ENCODE assay signal across 29 cellular contexts in genomic region chr17:17518951-17519350, GRCh38.
"Had no signal": no experiment of that assay in that cellular context is flagged by ENCODE, and none has a peak within 500 bp of the region (broad histone marks: within the 10 kb centered on the region; RNA-seq: fewer than 3 reads in every experiment).

No MANE protein-coding gene starts in this region.

- H3K27ac ChIP-seq: body of pancreas, colonic mucosa, epithelial cell of prostate, esophagus squamous epithelium, gastroesophageal sphincter, WERI-Rb-1 had no signal

- H3K9me3 ChIP-seq: body of pancreas, colonic mucosa, esophagus squamous epithelium, gastroesophageal sphincter had no signal

- H3K4me3 ChIP-seq: body of pancreas, colonic mucosa, esophagus squamous epithelium, gastroesophageal sphincter had no signal

- FAIRE-seq: endometrium, endothelial cell of umbilical vein had no signal

- H3K36me3 ChIP-seq: colonic mucosa, WERI-Rb-1 had no signal

- H3K27me3 ChIP-seq: body of pancreas, colonic mucosa, esophagus squamous epithelium, gastroesophageal sphincter had no signal

- DNase-seq: activated B cell treated with CpG ODN at 0.5 μM for 24 hours; activated CD4-positive, alpha-beta T cell treated with anti-CD3 and anti-CD28 coated beads for 48 hours; activated CD4-positive, alpha-beta T cell treated with anti-CD3 and anti-CD28 coated beads, Interleukin-2, amount 50 U/mL, for 1 hour; activated CD4-positive, alpha-beta T cell treated with anti-CD3 and anti-CD28 coated beads, Interleukin-2, amount 50 U/mL, for 48 hours; activated CD8-positive, alpha-beta memory T cell treated with anti-CD3 and anti-CD28 coated beads for 24 hours; activated CD8-positive, alpha-beta T cell treated with anti-CD3 and anti-CD28 coated beads for 36 hours; activated effector memory CD4-positive, alpha-beta T cell treated with Interleukin-2 at 50 U/mL for 16 hours; activated gamma-delta T cell treated with Interleukin-2 at 50 U/mL for 16 hours; activated naive CD4-positive, alpha-beta T cell treated with anti-CD3 and anti-CD28 coated beads, Interleukin-2, amount 50 U/mL, for 16 hours; activated naive CD4-positive, alpha-beta T cell treated with Interleukin-2 at 50 U/mL for 16 hours; activated T-cell treated with anti-CD3 and anti-CD28 coated beads, Interleukin-2, amount 50 U/mL, for 4 hours; amygdala; body of pancreas; central memory CD4-positive, alpha-beta T cell; cerebellar nuclear complex; colonic mucosa; effector CD8-positive, alpha-beta T cell; esophagus squamous epithelium; foreskin melanocyte; head of caudate nucleus; T-helper 2 cell; T-helper 9 cell; WERI-Rb-1 had no signal

- H3K4me1 ChIP-seq: colonic mucosa, gastroesophageal sphincter had no signal

- ATAC-seq: activated CD4-positive, CD25-positive, alpha-beta regulatory T cell treated with anti-CD3 and anti-CD28 coated beads, Interleukin-2, amount 50 U/mL, for 24 hours; activated CD8-positive, alpha-beta T cell treated with anti-CD3 and anti-CD28 coated beads for 36 hours; activated T-cell treated with anti-CD3 and anti-CD28 coated beads, Interleukin-2, amount 50 U/mL, for 4 hours; activated T-helper 17 cell treated with anti-CD3 and anti-CD28 coated beads, Interleukin-2, amount 50 U/mL, for 72 hours; body of pancreas; gastroesophageal sphincter had no signal
